9 cellular contexts compared by ENCODE assay signal in genomic region chr2:201532686-201533304, GRCh38.
DNase-seq lines count a peak whose midpoint lies in the region; ATAC-seq, FAIRE-seq and TF ChIP-seq lines count a peak whose summit lies in the region.
"Had no signal": no experiment of that assay in that cellular context is flagged by ENCODE, and none has a peak within 500 bp of the region (broad histone marks: within the 10 kb centered on the region; RNA-seq: fewer than 3 reads in every experiment).

No MANE protein-coding gene starts in this region.

- no TSS peak for BruUV-seq in HepG2 (replicated peaks; lab: Mats Ljungman, UMichigan)

- no peak for TF ChIP-seq CTCF in HepG2 (CRISPR knock-in tag; IDR thresholded peaks at IDR 0.05)

- ATAC-seq in HG03064 (IDR thresholded peaks at IDR 0.05; ENCODE audit: low read depth, unreplicated experiment) (peak; percentile 94), HepG2 (no peak)
- peak; percentile 59 to 74 for ATAC-seq in stimulated activated naive B cell treated with anti-CD40 and anti-IgM and Interleukin-4, amounts not matched to agents 10 μg/mL and 1 μg/mL and 100 μg/mL, for 72 hours (replicated peaks)

- H3K9me3 ChIP-seq in HepG2 (ENCODE audit: low read length) = no peaks in the 10 kb centered on the region

- TF ChIP-seq RAD21 in HepG2 (CRISPR knock-in tag; IDR thresholded peaks at IDR 0.05) = no peak

- TF ChIP-seq POLR2A in HepG2 (IDR thresholded peaks at IDR 0.05; ENCODE audit: insufficient read depth in 1 of 2, low read depth in 2 of 2, low read length in 2 of 2) = no peak

- H3K4me1 Mint-ChIP-seq in activated naive CD4-positive, alpha-beta T cell treated with anti-CD3 and anti-CD28 coated beads for 36 hours (ENCODE audit: low read depth) = peaks cover 7% of the 10 kb centered on the region
- H3K4me1 Mint-ChIP-seq in activated CD4-positive, alpha-beta memory T cell treated with anti-CD3 and anti-CD28 coated beads, Interleukin-2, amount 10 ng/mL, durations not matched to agents 7 days and 5 days = peaks cover 24% of the 10 kb centered on the region
- H3K4me1 Mint-ChIP-seq in stimulated activated naive B cell treated with anti-CD40 and anti-IgM and Interleukin-4, amounts not matched to agents 10 μg/mL and 1 μg/mL and 100 μg/mL, for 72 hours = no peaks in the 10 kb centered on the region

- no peak overlapping the region for H3K4me3 ChIP-seq in HepG2 (replicated peaks in 1 of 3; ENCODE audit: insufficient read depth in 1 of 3, low read depth in 2 of 3, low read length in 3 of 3)

- H3K27ac Mint-ChIP-seq in activated naive CD4-positive, alpha-beta T cell treated with anti-CD3 and anti-CD28 coated beads for 36 hours = no peak overlapping the region
- peak overlapping the region; percentile 67 for H3K27ac Mint-ChIP-seq in activated CD4-positive, alpha-beta memory T cell treated with anti-CD3 and anti-CD28 coated beads, Interleukin-2, amount 10 ng/mL, durations not matched to agents 7 days and 5 days
- no peak overlapping the region for H3K27ac Mint-ChIP-seq in stimulated activated naive B cell treated with anti-CD40 and anti-IgM and Interleukin-4, amounts not matched to agents 10 μg/mL and 1 μg/mL and 100 μg/mL, for 72 hours
- H3K27ac Mint-ChIP-seq: CD4-positive, CD25-positive, alpha-beta regulatory T cell had no signal

- H3K36me3 Mint-ChIP-seq in activated naive CD4-positive, alpha-beta T cell treated with anti-CD3 and anti-CD28 coated beads for 36 hours (ENCODE audit: low read depth) = peaks cover 2% of the 10 kb centered on the region
- peaks cover 19% of the 10 kb centered on the region for H3K36me3 Mint-ChIP-seq in activated CD4-positive, alpha-beta memory T cell treated with anti-CD3 and anti-CD28 coated beads, Interleukin-2, amount 10 ng/mL, durations not matched to agents 7 days and 5 days (ENCODE audit: low read depth)
- H3K36me3 Mint-ChIP-seq in stimulated activated naive B cell treated with anti-CD40 and anti-IgM and Interleukin-4, amounts not matched to agents 10 μg/mL and 1 μg/mL and 100 μg/mL, for 72 hours = peaks cover 0 to 5% of the 10 kb centered on the region in 2 donors
- H3K36me3 Mint-ChIP-seq: CD4-positive, CD25-positive, alpha-beta regulatory T cell had no signal

- peak; percentile 20 for DNase-seq in activated naive CD4-positive, alpha-beta T cell treated with anti-CD3 and anti-CD28 coated beads for 36 hours
- DNase-seq in activated naive CD4-positive, alpha-beta T cell (lab: John Stamatoyannopoulos, UW) = no peak
- peak; percentile 27 for DNase-seq in activated CD4-positive, alpha-beta memory T cell treated with anti-CD3 and anti-CD28 coated beads, Interleukin-2, amount 10 ng/mL, durations not matched to agents 7 days and 5 days
- no peak for DNase-seq in stimulated activated naive B cell treated with anti-CD40 and anti-IgM and Interleukin-4, amounts not matched to agents 10 μg/mL and 1 μg/mL and 100 μg/mL, for 72 hours
- no peak for DNase-seq in HepG2 (ENCODE audit: low spot score)
- DNase-seq in H4 (ENCODE audit: low spot score) = no peak
- no peak for DNase-seq in dermis blood vessel endothelial cell

- no peaks in the 10 kb centered on the region for H4K20me1 ChIP-seq in HepG2 (ENCODE audit: insufficient read depth, low read length)

- no peak overlapping the region for H3K4me2 ChIP-seq in HepG2 (ENCODE audit: low read depth, low read length)

- POLR2A ChIA-PET in activated CD4-positive, alpha-beta memory T cell treated with anti-CD3 and anti-CD28 coated beads, Interleukin-2, amount 10 ng/mL, durations not matched to agents 7 days and 5 days (lab: Charles Lee) = interaction anchor here (1.2 to 1.3 kb wide), 2 partner anchors 81 to 128 kb away, joined by 3 to 5 read pairs; partner anchors contain the start of genes STRADB and TRAK2
- POLR2A ChIA-PET in HepG2 (lab: Yijun Ruan, JAX) = no interaction called here

- H3K9me3 Mint-ChIP-seq in activated naive CD4-positive, alpha-beta T cell treated with anti-CD3 and anti-CD28 coated beads for 36 hours = peaks cover 12% of the 10 kb centered on the region
- H3K9me3 Mint-ChIP-seq in activated CD4-positive, alpha-beta memory T cell treated with anti-CD3 and anti-CD28 coated beads, Interleukin-2, amount 10 ng/mL, durations not matched to agents 7 days and 5 days = peaks cover 27% of the 10 kb centered on the region
- peaks cover 12 to 15% of the 10 kb centered on the region in 2 donors for H3K9me3 Mint-ChIP-seq in stimulated activated naive B cell treated with anti-CD40 and anti-IgM and Interleukin-4, amounts not matched to agents 10 μg/mL and 1 μg/mL and 100 μg/mL, for 72 hours

- H3K9ac ChIP-seq in HepG2 (ENCODE audit: insufficient read depth, low read depth, low read length) = no peak overlapping the region

- intact Hi-C loops in activated naive CD4-positive, alpha-beta T cell treated with anti-CD3 and anti-CD28 coated beads for 36 hours (cut with micrococcal nuclease) = loop anchor here (1.0 kb wide), 1 partner anchor 81 kb away; the partner anchor contains the start of genes STRADB and TRAK2
- intact Hi-C loops in HepG2 (cut with micrococcal nuclease; ENCODE audit: unreplicated experiment) = no loop called here

- H2AFZ ChIP-seq in HepG2 (ENCODE audit: low read length) = no peak overlapping the region

- under 1% methylated on average over 2 of the region's 2 CpGs for WGBS in HepG2 (ENCODE audit: low lambda C conversion rate)

- in situ Hi-C loops in HepG2 (cut with HindIII; ENCODE audit: extremely low pct_ligation_motif_present, low pct_unique_long_range_greater_than_20kb) = no loop called here

- TF ChIP-seq EP300 in HepG2 (IDR thresholded peaks at IDR 0.05; ENCODE audit: low read depth in 2 of 2, low read length in 2 of 2) = no peak
- TF ChIP-seq EP300 in HepG2 (CRISPR knock-in tag; IDR thresholded peaks at IDR 0.05; ENCODE audit: borderline replicate concordance) = no peak

- no peaks in the 10 kb centered on the region for H3K4me1 ChIP-seq in HepG2 (ENCODE audit: insufficient read depth, low read length)

- H3K27ac ChIP-seq in HepG2 (ENCODE audit: extremely low read length, insufficient read depth, low read length) = no peak overlapping the region

- no peak overlapping the region for H3K4me3 Mint-ChIP-seq in activated naive CD4-positive, alpha-beta T cell treated with anti-CD3 and anti-CD28 coated beads for 36 hours
- no peak overlapping the region for H3K4me3 Mint-ChIP-seq in activated CD4-positive, alpha-beta memory T cell treated with anti-CD3 and anti-CD28 coated beads, Interleukin-2, amount 10 ng/mL, durations not matched to agents 7 days and 5 days
- no peak overlapping the region for H3K4me3 Mint-ChIP-seq in stimulated activated naive B cell treated with anti-CD40 and anti-IgM and Interleukin-4, amounts not matched to agents 10 μg/mL and 1 μg/mL and 100 μg/mL, for 72 hours
- H3K4me3 Mint-ChIP-seq: CD4-positive, CD25-positive, alpha-beta regulatory T cell had no signal

- H3K36me3 ChIP-seq in HepG2 (replicated peaks in 1 of 2; ENCODE audit: control insufficient read depth in 1 of 2, insufficient read depth in 2 of 2, low read length in 2 of 2) = no peaks in the 10 kb centered on the region

- no peak for FAIRE-seq in HepG2 (lab: Jason Lieb, UNC)

- H3K27me3 Mint-ChIP-seq in activated naive CD4-positive, alpha-beta T cell treated with anti-CD3 and anti-CD28 coated beads for 36 hours (ENCODE audit: low read depth) = no peaks in the 10 kb centered on the region
- H3K27me3 Mint-ChIP-seq in activated CD4-positive, alpha-beta memory T cell treated with anti-CD3 and anti-CD28 coated beads, Interleukin-2, amount 10 ng/mL, durations not matched to agents 7 days and 5 days = no peaks in the 10 kb centered on the region
- H3K27me3 Mint-ChIP-seq in stimulated activated naive B cell treated with anti-CD40 and anti-IgM and Interleukin-4, amounts not matched to agents 10 μg/mL and 1 μg/mL and 100 μg/mL, for 72 hours = no peaks in the 10 kb centered on the region

- CTCF ChIA-PET in activated naive CD4-positive, alpha-beta T cell treated with anti-CD3 and anti-CD28 coated beads for 36 hours (lab: Charles Lee) = no interaction called here
- CTCF ChIA-PET in activated CD4-positive, alpha-beta memory T cell treated with anti-CD3 and anti-CD28 coated beads, Interleukin-2, amount 10 ng/mL, durations not matched to agents 7 days and 5 days (lab: Charles Lee) = no interaction called here
- CTCF ChIA-PET in HepG2 (lab: Yijun Ruan, JAX; ENCODE audit: low intra/inter-chr PET ratio, low total read pairs) = no interaction called here

- H3K79me2 ChIP-seq in HepG2 (ENCODE audit: insufficient read depth, low read length) = no peaks in the 10 kb centered on the region

- H3K27me3 ChIP-seq in HepG2 (ENCODE audit: control insufficient read depth in 1 of 2, insufficient read depth in 2 of 2, low read length in 2 of 2) = no peaks in the 10 kb centered on the region; a peak in 1 of 5 replicates

TF ChIP-seq in HepG2, 621 proteins besides CTCF, POLR2A, EP300 and RAD21 (continues in another document):
- TF ChIP-seq MEIS1 (CRISPR knock-in tag; IDR thresholded peaks at IDR 0.05; ENCODE audit: borderline replicate concordance) (no peak), ZNF326 (CRISPR knock-in tag; IDR thresholded peaks at IDR 0.05; ENCODE audit: borderline replicate concordance) (no peak), KMT2B (CRISPR knock-in tag; IDR thresholded peaks at IDR 0.05) (no peak), PRPF4 (IDR thresholded peaks at IDR 0.05; ENCODE audit: low read depth, low read length, poor library complexity, severe bottlenecking) (no peak), GZF1 (CRISPR knock-in tag; IDR thresholded peaks at IDR 0.05) (no peak)
- TF ChIP-seq, protein P1, sequence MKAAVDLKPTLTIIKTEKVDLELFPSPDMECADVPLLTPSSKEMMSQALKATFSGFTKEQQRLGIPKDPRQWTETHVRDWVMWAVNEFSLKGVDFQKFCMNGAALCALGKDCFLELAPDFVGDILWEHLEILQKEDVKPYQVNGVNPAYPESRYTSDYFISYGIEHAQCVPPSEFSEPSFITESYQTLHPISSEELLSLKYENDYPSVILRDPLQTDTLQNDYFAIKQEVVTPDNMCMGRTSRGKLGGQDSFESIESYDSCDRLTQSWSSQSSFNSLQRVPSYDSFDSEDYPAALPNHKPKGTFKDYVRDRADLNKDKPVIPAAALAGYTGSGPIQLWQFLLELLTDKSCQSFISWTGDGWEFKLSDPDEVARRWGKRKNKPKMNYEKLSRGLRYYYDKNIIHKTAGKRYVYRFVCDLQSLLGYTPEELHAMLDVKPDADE (CRISPR knock-in tag; IDR thresholded peaks at IDR 0.05) = no peak

Comparison
In these comparisons a context has a peak if more than half of its experiments do, and no peak if none do; other contexts are left out.
1. DNase-seq: peak in activated naive CD4-positive, alpha-beta T cell treated with anti-CD3 and anti-CD28 coated beads for 36 hours (single experiment) and activated CD4-positive, alpha-beta memory T cell treated with anti-CD3 and anti-CD28 coated beads, Interleukin-2, amount 10 ng/mL, durations not matched to agents 7 days and 5 days (single experiment); none in activated naive CD4-positive, alpha-beta T cell (0 of 4), stimulated activated naive B cell treated with anti-CD40 and anti-IgM and Interleukin-4, amounts not matched to agents 10 μg/mL and 1 μg/mL and 100 μg/mL, for 72 hours (single experiment), HepG2 (single experiment), H4 (single experiment) and dermis blood vessel endothelial cell (single experiment).